In genomic region chr2:216596986-216597509, GRCh38 we compare ENCODE assay signal across 12 cellular contexts. TPM values are rescaled to one million over a fixed set of nuclear protein-coding genes. Genes with fewer than 3 reads are reported as not detected.
DNase-seq lines count a peak whose midpoint lies in the region; ATAC-seq and TF ChIP-seq lines count a peak whose summit lies in the region.
"Had no signal": no experiment of that assay in that cellular context is flagged by ENCODE, and none has a peak within 500 bp of the region (broad histone marks: within the 10 kb centered on the region; RNA-seq: fewer than 3 reads in every experiment).

No MANE protein-coding gene starts in this region.

- no peaks in the 10 kb centered on the region for H3K9me3 ChIP-seq in psoas muscle
- H3K9me3 ChIP-seq: ovary had no signal

- intact Hi-C loops in psoas muscle (cut with DNase I): no loop called here

- WGBS in psoas muscle, 3 donors: 23 to 35% (median 28%) methylated on average over 5 of the region's 5 CpGs

- H3K27me3 ChIP-seq in psoas muscle (ENCODE audit: insufficient read depth in 3 of 3, low read length in 2 of 3): no peaks in the 10 kb centered on the region
- H3K27me3 ChIP-seq: ovary had no signal

- peak in 2 of 3 experiments; percentile 61 to 76 for DNase-seq in NCI-H1417 (lab: John Stamatoyannopoulos, UW)
- no peak for DNase-seq in NCI-H1417 treated with DMSO at 0.1 percent for 48 hours (lab: John Stamatoyannopoulos, UW)
- DNase-seq in NCI-H1694 (lab: John Stamatoyannopoulos, UW): peak; percentile 70
- peak; percentile 80 for DNase-seq in astrocyte of the hippocampus (ENCODE audit: low read depth, low spot score)
- peak; percentile 60 for DNase-seq in renal cortical epithelial cell (ENCODE audit: low read depth)
- DNase-seq in germinal center (ENCODE audit: low spot score): no peak
- DNase-seq in psoas muscle: no peak
- DNase-seq: activated CD4-positive, alpha-beta T cell treated with anti-CD3 and anti-CD28 coated beads for 48 hours; DMS79; hippocampal formation; ovary had no signal

- H3K4me3 ChIP-seq in psoas muscle: no peak overlapping the region
- H3K4me3 ChIP-seq: ovary had no signal

- no peak for ATAC-seq in psoas muscle
- no peak for ATAC-seq in HG02885 (IDR thresholded peaks at IDR 0.05; ENCODE audit: poor library complexity, unreplicated experiment)

- peaks cover 16% of the 10 kb centered on the region for H3K4me1 ChIP-seq in psoas muscle

- no peaks in the 10 kb centered on the region for H3K36me3 ChIP-seq in psoas muscle (ENCODE audit: insufficient read depth in 1 of 2, low read depth in 1 of 2)
- H3K36me3 ChIP-seq: ovary had no signal

- no peak for TF ChIP-seq CTCF in psoas muscle (IDR thresholded peaks at IDR 0.05)

- no peak overlapping the region for H3K27ac ChIP-seq in psoas muscle
- H3K27ac ChIP-seq: ovary had no signal

RNA-seq across cellular contexts. Expression of gene IGFBP2, which starts 36.2 kb away (rescaled TPM):
- total RNA-seq in renal cortical epithelial cell (42.6 and 151 TPM in 2 replicates), psoas muscle (10 to 100 TPM in 3 of 4 donors, 1 to 10 TPM in 1; 9.4 to 25.5 (median 14.7) TPM)
- polyA plus RNA-seq in psoas muscle: 10 to 100 TPM in 2 of 3 donors, 1 to 10 TPM in 1; 8.2 to 33.2 (median 10.0) TPM

Comparison
In these comparisons a context has a peak if more than half of its experiments do, and no peak if none do; other contexts are left out.
1. DNase-seq: peak in NCI-H1417 (2 of 3), NCI-H1694 (single experiment), astrocyte of the hippocampus (single experiment) and renal cortical epithelial cell (single experiment); none in NCI-H1417 treated with DMSO at 0.1 percent for 48 hours (single experiment), germinal center (single experiment) and psoas muscle (0 of 2).